In the genomic region with DNA sequence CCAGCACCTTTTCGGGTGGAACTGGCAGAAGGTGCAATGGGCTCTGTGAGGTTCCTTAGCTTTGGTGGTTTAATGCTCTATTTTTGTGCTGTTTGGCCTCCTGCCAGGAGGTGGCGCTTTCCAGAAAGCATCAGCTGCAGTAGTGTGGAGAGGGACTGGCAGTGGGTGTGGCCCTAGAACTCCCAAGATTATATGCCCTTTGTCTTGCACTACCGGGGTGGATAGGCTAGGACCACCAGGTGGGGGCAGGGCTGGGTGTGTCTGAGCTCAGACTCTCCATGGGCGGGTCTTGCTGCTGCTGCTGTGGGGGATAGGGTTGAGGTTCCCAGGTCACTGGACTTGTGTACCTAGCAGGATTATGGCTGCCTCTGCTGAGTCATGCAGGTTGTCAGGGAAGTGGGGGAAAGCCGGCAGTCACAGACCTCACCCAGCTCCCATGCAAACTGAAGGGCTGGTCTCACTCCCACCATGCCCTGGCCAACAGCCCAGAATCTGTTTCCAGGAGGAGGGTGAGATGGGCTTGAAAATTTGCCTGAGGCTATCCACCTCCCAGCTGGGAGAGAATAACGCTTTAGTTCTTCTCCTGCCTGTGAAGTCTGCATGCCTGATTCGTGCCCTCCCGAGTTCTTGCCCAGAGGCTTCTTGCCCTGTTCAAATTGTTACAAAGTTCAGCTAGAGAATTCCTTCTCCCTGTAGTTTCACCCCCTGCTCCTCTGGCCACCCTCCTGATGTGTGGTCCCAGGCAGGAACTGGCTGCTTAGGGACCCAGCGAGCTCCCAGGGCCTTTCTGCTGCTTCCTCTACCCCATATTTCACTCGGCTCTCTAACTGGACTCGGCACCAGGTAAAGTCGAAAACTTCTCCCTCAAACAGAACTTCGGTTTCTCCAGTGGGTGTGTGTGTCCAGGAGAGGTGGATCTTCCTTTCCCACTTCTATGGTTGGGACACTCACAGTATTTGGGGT, we compare ENCODE assay signal across 7 cellular contexts.
DNase-seq lines count a peak whose midpoint lies in the region; ATAC-seq and TF ChIP-seq lines count a peak whose summit lies in the region.

No MANE protein-coding gene starts in this region.

- H3K27me3 ChIP-seq in H9 (ENCODE audit: insufficient read depth, low read length) (no peaks in the 10 kb centered on the region), gastrocnemius medialis (no peaks in the 10 kb centered on the region)

- H3K9me3 Mint-ChIP-seq in H9 (peaks cover 19 to 39% of the 10 kb centered on the region in 2 experiments), immature natural killer cell (no peaks in the 10 kb centered on the region)

- no peak overlapping the region for H4K8ac ChIP-seq in H9 (replicated peaks; ENCODE audit: insufficient read length, low read depth, low read length)

- no peaks in the 10 kb centered on the region for H4K20me1 ChIP-seq in H9 (ENCODE audit: control insufficient read depth, insufficient read depth, insufficient read length)

- TF ChIP-seq CTCF in H9 (conservative IDR thresholded peaks at IDR 0.05) = peak; percentile 59; the same call in 2 of the 3 replicates
- TF ChIP-seq CTCF in gastrocnemius medialis (IDR thresholded peaks at IDR 0.05 in 4 of 5, conservative IDR thresholded peaks at IDR 0.05 in 1 of 5) = no peak

- no peak overlapping the region for H3K56ac ChIP-seq in H9 (ENCODE audit: insufficient read length, low read depth, low read length)

- H3K27ac ChIP-seq in H9 (ENCODE audit: insufficient read length, low read depth, low read length) = no peak overlapping the region
- H3K27ac ChIP-seq in gastrocnemius medialis = no peak overlapping the region

- no peak overlapping the region for H3K4me3 ChIP-seq in gastrocnemius medialis

- DNase-seq in H9 (peak; percentile 52), RPMI8226 (peak; percentile 15), immature natural killer cell (peak; percentile 32 to 42 (median 36)), gastrocnemius medialis (no peak)
- peak; percentile 3 to 16 (median 7) for DNase-seq in activated naive CD4-positive, alpha-beta T cell (lab: John Stamatoyannopoulos, UW)
- DNase-seq in stimulated activated CD4-positive, alpha-beta T cell treated with anti-CD3 and anti-CD28 coated beads, Interleukin-4, amount 100 ng/mL, for 48 hours (ENCODE audit: low read depth in 2 of 2) = peak; percentile 37 to 51

- no peak overlapping the region for H3K4me2 ChIP-seq in H9 (ENCODE audit: insufficient read depth, insufficient read length, low read length)

- no peak overlapping the region for H3K23ac ChIP-seq in H9 (ENCODE audit: insufficient read length, low read depth, low read length)

- no peak overlapping the region for H2AK5ac ChIP-seq in H9 (ENCODE audit: insufficient read length, low read length)

- H3K14ac ChIP-seq in H9 (ENCODE audit: insufficient read depth, low read length) = no peak overlapping the region; the same call in 1 of the 2 replicates

- no peaks in the 10 kb centered on the region; the same call in 1 of the 2 replicates for H3K27me3 Mint-ChIP-seq in H9 (ENCODE audit: low read depth)
- H3K27me3 Mint-ChIP-seq in immature natural killer cell (ENCODE audit: low read depth in 3 of 3) = peaks cover 2 to 5% (median 2%) of the 10 kb centered on the region in 3 donors

- no peak overlapping the region for H4K91ac ChIP-seq in H9 (ENCODE audit: insufficient read length, low read depth, low read length)

- no peak overlapping the region for H2BK12ac ChIP-seq in H9 (ENCODE audit: insufficient read length, low read depth, low read length)

- H2BK5ac ChIP-seq in H9 (ENCODE audit: insufficient read length, low read length) = no peak overlapping the region

- H3K79me2 ChIP-seq in H9 (ENCODE audit: insufficient read depth, low read length) = no peaks in the 10 kb centered on the region

- H3K36me3 ChIP-seq in gastrocnemius medialis = no peaks in the 10 kb centered on the region

- H3T11ph ChIP-seq in H9 (ENCODE audit: low read length) = no peak overlapping the region

- H4K5ac ChIP-seq in H9 (ENCODE audit: insufficient read length, low read depth, low read length) = no peak overlapping the region

- H2BK120ac ChIP-seq in H9 (ENCODE audit: low read depth, low read length, poor library complexity, severe bottlenecking) = no peak overlapping the region

- in situ Hi-C loops in gastrocnemius medialis (cut with MboI; ENCODE audit: low sequenced_read_pairs in 4 of 4) = no loop called here

- H3K36me3 Mint-ChIP-seq in H9 (ENCODE audit: insufficient read depth in 1 of 3, low read depth in 3 of 3) (peaks cover 9 to 37% (median 10%) of the 10 kb centered on the region in 3 experiments; a peak in 6 of 7 replicates), immature natural killer cell (no peaks in the 10 kb centered on the region)

- no peak overlapping the region for H3K9ac ChIP-seq in H9 (ENCODE audit: extremely low read depth, insufficient read length, low read length)

- no peak overlapping the region for H2BK20ac ChIP-seq in H9 (ENCODE audit: low read depth, low read length, poor library complexity, severe bottlenecking)

- H3K18ac ChIP-seq in H9 (ENCODE audit: insufficient read length, low read depth, low read length) = no peak overlapping the region

- no peaks in the 10 kb centered on the region for H3K9me3 ChIP-seq in H9 (ENCODE audit: control insufficient read depth, low read depth, low read length)
- H3K9me3 ChIP-seq in gastrocnemius medialis = no peaks in the 10 kb centered on the region

- H3K4me1 Mint-ChIP-seq in H9 = peaks cover 20 to 22% of the 10 kb centered on the region in 2 experiments
- peaks cover 6 to 14% of the 10 kb centered on the region in 2 donors for H3K4me1 Mint-ChIP-seq in immature natural killer cell

- no peak overlapping the region for H3K4ac ChIP-seq in H9 (ENCODE audit: low read depth, low read length)

- intact Hi-C loops in gastrocnemius medialis (cut with DNase I; ENCODE audit: low total_unique reads) = no loop called here

- no CpG with 5 or more reads among the region's 13 CpGs for WGBS in H9 (ENCODE audit: extremely low coverage, insufficient read length, low lambda C conversion rate)

- H3K79me1 ChIP-seq in H9 (ENCODE audit: insufficient read depth, low read depth, low read length, poor library complexity, severe bottlenecking) = no peaks in the 10 kb centered on the region

- H3K4me1 ChIP-seq in H9 (ENCODE audit: insufficient read depth, low read length) = 0 out of 2 replicates have a peak, but pooled peaks cover 3% of the 10 kb centered on the region
- no peaks in the 10 kb centered on the region for H3K4me1 ChIP-seq in gastrocnemius medialis

- H3K23me2 ChIP-seq in H9 (ENCODE audit: insufficient read length, low read depth, low read length, poor library complexity, severe bottlenecking) = no peaks in the 10 kb centered on the region

- ATAC-seq in GM18858 (IDR thresholded peaks at IDR 0.05; ENCODE audit: unreplicated experiment) = no peak
- ATAC-seq in gastrocnemius medialis = no peak

- H3K4me3 Mint-ChIP-seq in H9 (no peak overlapping the region), immature natural killer cell (no peak overlapping the region)

- H2AFZ ChIP-seq in H9 (ENCODE audit: low read length) = no peak overlapping the region

- no peak for TF ChIP-seq POLR2A in gastrocnemius medialis (IDR thresholded peaks at IDR 0.05)

- no peak overlapping the region for H2BK15ac ChIP-seq in H9 (ENCODE audit: low read depth, low read length)

- H3K27ac Mint-ChIP-seq in H9 (peak overlapping the region in 2 of 3 experiments; percentile 26 to 72; a peak in 2 of 7 replicates), immature natural killer cell (no peak overlapping the region)

Comparison
In these comparisons a context has a peak if more than half of its experiments do, and no peak if none do; other contexts are left out.
1. DNase-seq: peak in H9 (single experiment), RPMI8226 (single experiment), activated naive CD4-positive, alpha-beta T cell (4 of 4), immature natural killer cell (3 of 3) and stimulated activated CD4-positive, alpha-beta T cell treated with anti-CD3 and anti-CD28 coated beads, Interleukin-4, amount 100 ng/mL, for 48 hours (2 of 2); none in gastrocnemius medialis (0 of 2).
2. H3K27ac Mint-ChIP-seq: peak in H9 (2 of 3); none in immature natural killer cell (0 of 6).